In genomic region chr11:94934362-94934761, GRCh38 we compare ENCODE assay signal across 11 cellular contexts. TPM values are rescaled to one million over a fixed set of nuclear protein-coding genes. Genes with fewer than 3 reads are reported as not detected.
DNase-seq lines count a peak whose midpoint lies in the region; ATAC-seq and TF ChIP-seq lines count a peak whose summit lies in the region.
"Had no signal": no experiment of that assay in that cellular context is flagged by ENCODE, and none has a peak within 500 bp of the region (broad histone marks: within the 10 kb centered on the region; RNA-seq: fewer than 3 reads in every experiment).

No MANE protein-coding gene starts in this region.

- TF ChIP-seq CTCF in transverse colon (IDR thresholded peaks at IDR 0.05) = no peak

- DNase-seq in AG20443 (ENCODE audit: low spot score) = peak; percentile 65
- peak; percentile 24 for DNase-seq in H7
- DNase-seq in brain pericyte (ENCODE audit: low read depth, low spot score) = peak; percentile 57
- no peak for DNase-seq in DMS153 (lab: John Stamatoyannopoulos, UW)
- no peak for DNase-seq in NCI-H1092 treated with DMSO at 0.1 percent for 48 hours (lab: John Stamatoyannopoulos, UW)
- no peak for DNase-seq in transverse colon
- DNase-seq: activated CD8-positive, alpha-beta memory T cell treated with anti-CD3 and anti-CD28 coated beads, Interleukin-2, amount 50 U/mL, for 4 hours; stimulated activated CD8-positive, alpha-beta memory T cell treated with anti-CD3 and anti-CD28 coated beads, Interleukin-4, amount 100 ng/mL, for 48 hours had no signal

- H3K9me3 ChIP-seq in mesodermal cell (ENCODE audit: control insufficient read depth, low read length) (no peaks in the 10 kb centered on the region), transverse colon (no peaks in the 10 kb centered on the region)
- H3K9me3 ChIP-seq: neutrophil had no signal

- no peak overlapping the region for H3K4me3 ChIP-seq in H7 (ENCODE audit: insufficient read depth, low read depth, low read length)
- no peak overlapping the region for H3K4me3 ChIP-seq in mesodermal cell (ENCODE audit: extremely low read depth, insufficient read depth, low read length, poor library complexity, severe bottlenecking)
- H3K4me3 ChIP-seq in transverse colon = no peak overlapping the region

- no peak for ATAC-seq in GM18867 (IDR thresholded peaks at IDR 0.05; ENCODE audit: unreplicated experiment)

- in situ Hi-C loops in transverse colon (cut with MboI; ENCODE audit: low pct_ligation_motif_present in 1 of 4, low pct_unique_long_range_greater_than_20kb in 1 of 4, low sequenced_read_pairs in 3 of 4) = no loop called here

- intact Hi-C loops in transverse colon (cut with DNase I; ENCODE audit: low total_unique reads) = no loop called here

- H3K27me3 ChIP-seq in H7 (ENCODE audit: control insufficient read depth, insufficient read depth, low read length) = no peaks in the 10 kb centered on the region; the same call in 1 of the 2 replicates
- no peaks in the 10 kb centered on the region for H3K27me3 ChIP-seq in transverse colon
- H3K27me3 ChIP-seq: neutrophil had no signal

- H3K27ac ChIP-seq in mesodermal cell (ENCODE audit: low read depth, low read length, severe bottlenecking) (peak overlapping the region; percentile 39), transverse colon (peak overlapping the region in 1 of 4 donors; percentile 44)
- H3K27ac ChIP-seq: neutrophil had no signal

- TF ChIP-seq EP300 in transverse colon (IDR thresholded peaks at IDR 0.05; ENCODE audit: low read depth) = no peak

- no peaks in the 10 kb centered on the region for H3K36me3 ChIP-seq in H7 (replicated peaks; ENCODE audit: control insufficient read depth, insufficient read depth, low read length)
- H3K36me3 ChIP-seq in mesodermal cell (ENCODE audit: control insufficient read depth, insufficient read depth, low read length) = no peaks in the 10 kb centered on the region
- no peaks in the 10 kb centered on the region for H3K36me3 ChIP-seq in transverse colon
- H3K36me3 ChIP-seq: neutrophil had no signal

- no peak for TF ChIP-seq POLR2A in transverse colon (IDR thresholded peaks at IDR 0.05)

- H3K4me1 ChIP-seq in mesodermal cell (ENCODE audit: control insufficient read depth, insufficient read depth, low read length, poor library complexity, severe bottlenecking) (peaks cover 29% of the 10 kb centered on the region), transverse colon (no peaks in the 10 kb centered on the region)

- WGBS in mesodermal cell (ENCODE audit: insufficient coverage in 2 of 2), 2 experiments = 58 to 62% methylated on average over 3 to 4 of the region's 4 CpGs
- 71 to 83% methylated on average over 1 to 4 of the region's 4 CpGs for WGBS in transverse colon (ENCODE audit: low coverage in 1 of 2), 2 donors

RNA-seq across cellular contexts. Expression of gene CWC15, which starts 39.0 kb away (rescaled TPM):
- total RNA-seq in H7 (2014; rRNA removed; shearing (Covaris generic)) = 30.6 and 42.6 TPM in 2 replicates
- polyA plus RNA-seq in mesodermal cell (2013, experiment 1 of 2) = 107 TPM
- 110 TPM for polyA plus RNA-seq in mesodermal cell (2013, experiment 2 of 2)
- 10 to 100 TPM; 26.2 to 55.9 (median 46.2) TPM for total RNA-seq in transverse colon

RNA-seq across cellular contexts. Expression of gene KDM4D, which starts 39.1 kb away (rescaled TPM):
- 3.3 and 3.7 TPM in 2 replicates for total RNA-seq in H7 (2014; rRNA removed; shearing (Covaris generic))
- polyA plus RNA-seq in mesodermal cell (2013, experiment 1 of 2) = 2.4 TPM
- 1.9 TPM for polyA plus RNA-seq in mesodermal cell (2013, experiment 2 of 2)
- total RNA-seq in transverse colon = 1 to 10 TPM in 1 of 4 donors, under 1 TPM in 2, not detected in 1; 0.27 to 3.0 (median 0.32) TPM

Comparison
In these comparisons a context has a peak if more than half of its experiments do, and no peak if none do; other contexts are left out.
1. DNase-seq: peak in AG20443 (single experiment), H7 (single experiment) and brain pericyte (single experiment); none in DMS153 (single experiment), NCI-H1092 treated with DMSO at 0.1 percent for 48 hours (single experiment) and transverse colon (single experiment).